In the genomic region with DNA sequence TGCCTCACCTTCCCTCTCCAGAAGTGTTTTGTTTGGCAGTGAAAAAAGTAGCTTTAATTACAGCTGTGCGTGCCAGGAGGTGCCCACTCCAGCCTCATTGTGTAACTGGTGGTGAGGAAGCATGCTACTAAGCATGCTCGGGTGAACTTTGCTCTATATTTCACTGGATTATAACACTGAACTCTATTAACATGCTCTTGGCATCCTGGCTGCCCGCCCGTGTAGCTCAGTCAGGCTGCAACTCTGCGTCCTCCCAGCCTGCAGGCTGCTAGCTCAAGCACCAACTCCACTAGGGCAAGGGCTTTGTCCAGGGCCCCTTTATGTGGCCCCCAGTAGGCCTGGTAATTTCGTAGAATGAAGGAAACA, we compare ENCODE assay signal across 13 cellular contexts. TPM values are rescaled to one million over a fixed set of nuclear protein-coding genes. Genes with fewer than 3 reads are reported as not detected.
DNase-seq lines count a peak whose midpoint lies in the region; ATAC-seq and TF ChIP-seq lines count a peak whose summit lies in the region.
"Had no signal": no experiment of that assay in that cellular context is flagged by ENCODE, and none has a peak within 500 bp of the region (broad histone marks: within the 10 kb centered on the region; RNA-seq: fewer than 3 reads in every experiment).

No MANE protein-coding gene starts in this region.

- peaks cover 57% of the 10 kb centered on the region for H3K4me1 ChIP-seq in lower lobe of right lung

- H3K4me1 Mint-ChIP-seq in type B pancreatic cell (ENCODE audit: unreplicated experiment) = peaks cover 26% of the 10 kb centered on the region

- peak overlapping the region; percentile 50 for H3K27ac Mint-ChIP-seq in type B pancreatic cell
- H3K27ac Mint-ChIP-seq: dendritic cell treated with granulocyte-macrophage colony-stimulating factor and Interleukin-4, amounts not matched to agents 40 ng/mL and 50 ng/mL, for 4 days had no signal

- peaks cover 35% of the 10 kb centered on the region for H3K36me3 ChIP-seq in lower lobe of right lung

- peak overlapping the region; percentile 72 for H3K27ac ChIP-seq in lower lobe of right lung
- H3K27ac ChIP-seq: 22Rv1 had no signal

- no peaks in the 10 kb centered on the region for H3K27me3 ChIP-seq in lower lobe of right lung (ENCODE audit: low read depth)

- intact Hi-C loops in lower lobe of right lung (cut with DNase I) = no loop called here

- H3K4me3 Mint-ChIP-seq in type B pancreatic cell = no peak overlapping the region
- H3K4me3 Mint-ChIP-seq: dendritic cell treated with granulocyte-macrophage colony-stimulating factor and Interleukin-4, amounts not matched to agents 40 ng/mL and 50 ng/mL, for 4 days had no signal

- H3K27me3 Mint-ChIP-seq in type B pancreatic cell = no peaks in the 10 kb centered on the region
- H3K27me3 Mint-ChIP-seq: dendritic cell treated with granulocyte-macrophage colony-stimulating factor and Interleukin-4, amounts not matched to agents 40 ng/mL and 50 ng/mL, for 4 days; naive B cell had no signal

- DNase-seq in DMS 273 (lab: John Stamatoyannopoulos, UW; ENCODE audit: unreplicated experiment) (peak; percentile 18), DMS 273 treated with DMSO at 0.1 percent for 48 hours (lab: John Stamatoyannopoulos, UW) (no peak), epidermal melanocyte (ENCODE audit: insufficient read length, low spot score) (peak; percentile 60), lower lobe of right lung (peak; percentile 87), type B pancreatic cell (ENCODE audit: extremely low spot score, unreplicated experiment) (no peak), SHP77 treated with DMSO at 0.1 percent for 48 hours (lab: John Stamatoyannopoulos, UW) (no peak)
- DNase-seq in stimulated activated CD4-positive, alpha-beta T cell treated with anti-CD3 and anti-CD28 coated beads, Interleukin-2, amount 100 ng/mL, for 48 hours = no peak
- DNase-seq: naive B cell, NCI-H1436, T-helper 1 cell had no signal

- H3K4me3 ChIP-seq in lower lobe of right lung = no peak overlapping the region

- no peaks in the 10 kb centered on the region for H3K9me3 ChIP-seq in lower lobe of right lung

- TF ChIP-seq CTCF in lower lobe of right lung (IDR thresholded peaks at IDR 0.05) = no peak
- TF ChIP-seq CTCF in type B pancreatic cell (conservative IDR thresholded peaks at IDR 0.05) = no peak

- no peaks in the 10 kb centered on the region for H3K9me3 Mint-ChIP-seq in type B pancreatic cell
- H3K9me3 Mint-ChIP-seq: dendritic cell treated with granulocyte-macrophage colony-stimulating factor and Interleukin-4, amounts not matched to agents 40 ng/mL and 50 ng/mL, for 4 days had no signal

- H3K36me3 Mint-ChIP-seq in type B pancreatic cell = peaks cover 13% of the 10 kb centered on the region

- ATAC-seq in lower lobe of right lung (peak; percentile 81 to 84), GM19324 (IDR thresholded peaks at IDR 0.05; ENCODE audit: low FRiP score, unreplicated experiment) (no peak)

RNA-seq across cellular contexts. Expression of gene IMPA2, which starts 34.4 kb away (rescaled TPM):
- total RNA-seq in lower lobe of right lung (54.2 TPM), type B pancreatic cell (ENCODE audit: low replicate concordance) (53.6 and 56.3 TPM in 2 replicates)

Comparison
In these comparisons a context has a peak if more than half of its experiments do, and no peak if none do; other contexts are left out.
1. DNase-seq: peak in DMS 273 (single experiment), epidermal melanocyte (single experiment) and lower lobe of right lung (single experiment); none in DMS 273 treated with DMSO at 0.1 percent for 48 hours (single experiment), type B pancreatic cell (single experiment), SHP77 treated with DMSO at 0.1 percent for 48 hours (single experiment) and stimulated activated CD4-positive, alpha-beta T cell treated with anti-CD3 and anti-CD28 coated beads, Interleukin-2, amount 100 ng/mL, for 48 hours (0 of 2).